ENCODE assay signal across 18 cellular contexts in genomic region chr17:82615084-82616020, GRCh38. TPM values are rescaled to one million over a fixed set of nuclear protein-coding genes. Genes with fewer than 3 reads are reported as not detected.
DNase-seq lines count a peak whose midpoint lies in the region; ATAC-seq, FAIRE-seq and TF ChIP-seq lines count a peak whose summit lies in the region.
"Had no signal": no experiment of that assay in that cellular context is flagged by ENCODE, and none has a peak within 500 bp of the region (broad histone marks: within the 10 kb centered on the region; RNA-seq: fewer than 3 reads in every experiment).

No MANE protein-coding gene starts in this region.

- H3K27me3 ChIP-seq in A673 (replicated peaks; ENCODE audit: insufficient read depth, low read depth, low read length, poor library complexity) (no peaks in the 10 kb centered on the region), GM23338 (ENCODE audit: insufficient read depth) (no peaks in the 10 kb centered on the region), gastrocnemius medialis (no peaks in the 10 kb centered on the region)
- H3K27me3 ChIP-seq: right lobe of liver had no signal

- no peak overlapping the region for H3K4me3 Mint-ChIP-seq in GM23338
- H3K4me3 Mint-ChIP-seq in glutamatergic neuron (ENCODE audit: unreplicated experiment), result no peak overlapping the region
- H3K4me3 Mint-ChIP-seq: brain; naive thymus-derived CD8-positive, alpha-beta T cell; stimulated activated naive B cell treated with anti-CD40 and anti-IgM and Interleukin-4, amounts not matched to agents 10 μg/mL and 1 μg/mL and 100 μg/mL, for 72 hours had no signal

- FAIRE-seq in urothelium cell line (lab: Jason Lieb, UNC), result no peak

- no peak overlapping the region for H3K4me3 ChIP-seq in A673 (ENCODE audit: low read depth, low read length, poor library complexity, severe bottlenecking)
- H3K4me3 ChIP-seq in GM23338, result no peak overlapping the region
- no peak overlapping the region for H3K4me3 ChIP-seq in gastrocnemius medialis
- H3K4me3 ChIP-seq: HAP-1, right lobe of liver had no signal

- peaks cover 47% of the 10 kb centered on the region for H3K36me3 ChIP-seq in A673 (ENCODE audit: insufficient read depth, low read length, poor library complexity, severe bottlenecking)
- H3K36me3 ChIP-seq in GM23338 (ENCODE audit: insufficient read depth), result peaks cover 10% of the 10 kb centered on the region
- peaks cover 0 to 57% of the 10 kb centered on the region in 2 donors for H3K36me3 ChIP-seq in gastrocnemius medialis

- POLR2A ChIA-PET in A673 (lab: Charles Lee; ENCODE audit: low non-redundant PET), result no interaction called here

- no peaks in the 10 kb centered on the region for H3K79me2 ChIP-seq in GM23338 (replicated peaks; ENCODE audit: insufficient read depth)

- CTCF ChIA-PET in A673 (lab: Charles Lee), result no interaction called here

- H3K27ac Mint-ChIP-seq in GM23338, result no peak overlapping the region
- H3K27ac Mint-ChIP-seq in glutamatergic neuron (ENCODE audit: unreplicated experiment), result no peak overlapping the region

- BruUV-seq in A673 (replicated peaks; lab: Mats Ljungman, UMichigan), result TSS peak; percentile 78

- no peak overlapping the region for H3K4me2 ChIP-seq in GM23338

- in situ Hi-C loops in gastrocnemius medialis (cut with MboI; ENCODE audit: low sequenced_read_pairs in 4 of 4), result no loop called here

- peaks cover 3% of the 10 kb centered on the region; the same call in 1 of the 2 replicates for H4K20me1 ChIP-seq in GM23338 (replicated peaks; ENCODE audit: insufficient read depth)

- ATAC-seq in GM23338, result peak; percentile 20
- no peak for ATAC-seq in gastrocnemius medialis
- ATAC-seq: left colon; naive thymus-derived CD8-positive, alpha-beta T cell; stimulated activated naive B cell treated with anti-CD40 and anti-IgM and Interleukin-4, amounts not matched to agents 10 μg/mL and 1 μg/mL and 100 μg/mL, for 72 hours had no signal

- H3F3A ChIP-seq in GM23338 (replicated peaks; ENCODE audit: low read depth), result no peaks in the 10 kb centered on the region

- no peaks in the 10 kb centered on the region for H3K9me2 ChIP-seq in GM23338 (ENCODE audit: insufficient read depth)

- TF ChIP-seq CTCF in A673 (conservative IDR thresholded peaks at IDR 0.05; ENCODE audit: low read depth, low read length) (peak; percentile 37; the same call in 1 of the 2 replicates), GM23338 (conservative IDR thresholded peaks at IDR 0.05; ENCODE audit: low read depth in 2 of 2) (peak; percentile 55 to 68), glutamatergic neuron (IDR thresholded peaks at IDR 0.05; ENCODE audit: partially characterized antibody, unreplicated experiment) (no peak), gastrocnemius medialis (IDR thresholded peaks at IDR 0.05 in 4 of 5, conservative IDR thresholded peaks at IDR 0.05 in 1 of 5) (no peak)

- H2AFZ ChIP-seq in GM23338, result no peak overlapping the region

- H3K9me3 ChIP-seq in A673 (ENCODE audit: low read depth, low read length, poor library complexity, severe bottlenecking) (no peaks in the 10 kb centered on the region), gastrocnemius medialis (no peaks in the 10 kb centered on the region)
- H3K9me3 ChIP-seq: HAP-1, right lobe of liver had no signal

- H3K27ac ChIP-seq in A673 (ENCODE audit: low read depth, low read length, poor library complexity, severe bottlenecking) (no peak overlapping the region), GM23338 (ENCODE audit: low read depth) (no peak overlapping the region), gastrocnemius medialis (no peak overlapping the region)
- H3K27ac ChIP-seq: right lobe of liver had no signal

- DNase-seq in A673 (ENCODE audit: low spot score), result no peak
- DNase-seq in GM23338 (ENCODE audit: low spot score), result peak; percentile 51
- peak; percentile 21 for DNase-seq in UCSD-AML1 (lab: John Stamatoyannopoulos, UW; ENCODE audit: unreplicated experiment)
- DNase-seq in glutamatergic neuron, result peak; percentile 37
- no peak for DNase-seq in gastrocnemius medialis
- no peak for DNase-seq in AG20443 (ENCODE audit: low spot score)
- DNase-seq in C1 segment of cervical spinal cord (lab: John Stamatoyannopoulos, UW), result no peak
- no peak for DNase-seq in urothelium cell line (ENCODE audit: low spot score)
- DNase-seq: activated CD4-positive, alpha-beta T cell treated with anti-CD3 and anti-CD28 coated beads, Interleukin-2, amount 50 U/mL, for 48 hours; head of caudate nucleus; left colon; naive thymus-derived CD8-positive, alpha-beta T cell; NCI-H2227 treated with DMSO at 0.1 percent for 48 hours; right lobe of liver; stimulated activated naive B cell treated with anti-CD40 and anti-IgM and Interleukin-4, amounts not matched to agents 10 μg/mL and 1 μg/mL and 100 μg/mL, for 72 hours; T-helper 2 cell had no signal

- H3K9me3 Mint-ChIP-seq in GM23338, result no peaks in the 10 kb centered on the region
- H3K9me3 Mint-ChIP-seq in glutamatergic neuron (ENCODE audit: unreplicated experiment), result peaks cover 2% of the 10 kb centered on the region
- H3K9me3 Mint-ChIP-seq: brain; naive thymus-derived CD8-positive, alpha-beta T cell; stimulated activated naive B cell treated with anti-CD40 and anti-IgM and Interleukin-4, amounts not matched to agents 10 μg/mL and 1 μg/mL and 100 μg/mL, for 72 hours had no signal

- H3K4me1 Mint-ChIP-seq in GM23338, result peaks cover 7% of the 10 kb centered on the region
- H3K4me1 Mint-ChIP-seq in glutamatergic neuron (ENCODE audit: low read depth, unreplicated experiment), result peaks cover 19% of the 10 kb centered on the region
- H3K4me1 Mint-ChIP-seq: stimulated activated naive B cell treated with anti-CD40 and anti-IgM and Interleukin-4, amounts not matched to agents 10 μg/mL and 1 μg/mL and 100 μg/mL, for 72 hours had no signal

- peaks cover 62% of the 10 kb centered on the region for H3K36me3 Mint-ChIP-seq in GM23338 (ENCODE audit: low read depth)
- no peaks in the 10 kb centered on the region for H3K36me3 Mint-ChIP-seq in glutamatergic neuron (ENCODE audit: unreplicated experiment)

- H3K27me3 Mint-ChIP-seq in GM23338 (ENCODE audit: insufficient read depth, low read depth, poor library complexity) (peaks cover 8% of the 10 kb centered on the region), glutamatergic neuron (ENCODE audit: unreplicated experiment) (no peaks in the 10 kb centered on the region)
- H3K27me3 Mint-ChIP-seq: naive thymus-derived CD8-positive, alpha-beta T cell; stimulated activated naive B cell treated with anti-CD40 and anti-IgM and Interleukin-4, amounts not matched to agents 10 μg/mL and 1 μg/mL and 100 μg/mL, for 72 hours had no signal

- intact Hi-C loops in A673 (cut with micrococcal nuclease; ENCODE audit: unreplicated experiment) (no loop called here), gastrocnemius medialis (cut with DNase I; ENCODE audit: low total_unique reads) (no loop called here)

- H3K4me1 ChIP-seq in A673 (ENCODE audit: insufficient read depth, low read length, poor library complexity, severe bottlenecking) (peaks cover 10% of the 10 kb centered on the region), GM23338 (ENCODE audit: insufficient read depth) (peaks cover 4% of the 10 kb centered on the region; the same call in 1 of the 2 replicates), gastrocnemius medialis (no peaks in the 10 kb centered on the region)
- H3K4me1 ChIP-seq: HAP-1, right lobe of liver had no signal

- no peak for TF ChIP-seq POLR2A in gastrocnemius medialis (IDR thresholded peaks at IDR 0.05)

TF ChIP-seq in GM23338, 12 proteins besides CTCF, POLR2A, EP300 and RAD21 (continues in another document):
- TF ChIP-seq STAT1 (IDR thresholded peaks at IDR 0.05; ENCODE audit: unreplicated experiment), result no peak
- no peak for TF ChIP-seq CREB1 (CRISPR knock-in tag; IDR thresholded peaks at IDR 0.05; ENCODE audit: low read depth)
- no peak for TF ChIP-seq EZH2 (IDR thresholded peaks at IDR 0.05; ENCODE audit: low read depth, unreplicated experiment)
- TF ChIP-seq, protein P1, sequence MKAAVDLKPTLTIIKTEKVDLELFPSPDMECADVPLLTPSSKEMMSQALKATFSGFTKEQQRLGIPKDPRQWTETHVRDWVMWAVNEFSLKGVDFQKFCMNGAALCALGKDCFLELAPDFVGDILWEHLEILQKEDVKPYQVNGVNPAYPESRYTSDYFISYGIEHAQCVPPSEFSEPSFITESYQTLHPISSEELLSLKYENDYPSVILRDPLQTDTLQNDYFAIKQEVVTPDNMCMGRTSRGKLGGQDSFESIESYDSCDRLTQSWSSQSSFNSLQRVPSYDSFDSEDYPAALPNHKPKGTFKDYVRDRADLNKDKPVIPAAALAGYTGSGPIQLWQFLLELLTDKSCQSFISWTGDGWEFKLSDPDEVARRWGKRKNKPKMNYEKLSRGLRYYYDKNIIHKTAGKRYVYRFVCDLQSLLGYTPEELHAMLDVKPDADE (IDR thresholded peaks at IDR 0.05), result no peak
- TF ChIP-seq EZH2phosphoT487 (IDR thresholded peaks at IDR 0.05; ENCODE audit: unreplicated experiment), result no peak
- TF ChIP-seq JUNB (IDR thresholded peaks at IDR 0.05; ENCODE audit: unreplicated experiment), result no peak
- TF ChIP-seq REST (IDR thresholded peaks at IDR 0.05; ENCODE audit: unreplicated experiment), result no peak

RNA-seq across cellular contexts. Expression of gene WDR45B, which starts 32.9 kb away (rescaled TPM):
- total RNA-seq in A673 (2021) (69.9 and 73.0 TPM in 2 replicates), glutamatergic neuron (ENCODE audit: unreplicated experiment) (60.4 TPM), gastrocnemius medialis (10 to 100 TPM; 28.0 to 39.2 (median 34.8) TPM)
- total RNA-seq in GM23338 (2014; rRNA removed; shearing (Covaris generic)), result 96.4 and 97.6 TPM in 2 replicates
- 69.4 and 82.3 TPM in 2 replicates for polyA plus RNA-seq in GM23338 (2016; fragmentation: Nextera tagmentation; extraction: Ambion mirVana)

Comparison
In these comparisons a context has a peak if more than half of its experiments do, and no peak if none do; other contexts are left out.
1. DNase-seq: peak in GM23338 (single experiment), UCSD-AML1 (single experiment) and glutamatergic neuron (single experiment); none in A673 (single experiment), gastrocnemius medialis (0 of 2), AG20443 (single experiment), C1 segment of cervical spinal cord (0 of 14) and urothelium cell line (single experiment).
2. CTCF ChIP-seq: peak in A673 (single experiment) and GM23338 (2 of 2); none in glutamatergic neuron (single experiment) and gastrocnemius medialis (0 of 5).